In the genomic region with DNA sequence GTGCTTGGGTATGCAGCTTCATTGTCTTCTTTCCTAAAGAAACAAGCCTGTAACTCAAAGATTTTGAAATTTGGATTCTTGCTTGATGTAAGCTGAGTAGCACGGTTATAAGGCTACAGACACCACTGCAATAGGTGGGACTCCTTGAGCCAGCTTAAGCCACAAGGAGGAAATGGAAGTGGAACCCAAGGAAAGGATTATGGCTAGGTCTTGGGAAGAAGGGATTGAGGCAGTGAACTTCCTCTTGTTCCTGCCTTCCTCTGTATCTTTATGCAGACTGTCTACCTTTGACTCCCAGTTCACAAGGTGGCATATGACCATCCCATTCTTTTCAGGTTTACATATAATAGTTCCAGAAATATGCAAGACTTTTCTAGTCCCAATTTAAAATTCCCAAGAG, we compare ENCODE assay signal across 21 cellular contexts.
DNase-seq lines count a peak whose midpoint lies in the region; ATAC-seq and TF ChIP-seq lines count a peak whose summit lies in the region.
"Had no signal": no experiment of that assay in that cellular context is flagged by ENCODE, and none has a peak within 500 bp of the region (broad histone marks: within the 10 kb centered on the region; RNA-seq: fewer than 3 reads in every experiment).

No MANE protein-coding gene starts in this region.

- ATAC-seq in GM23338 (peak; percentile 5; the same call in 1 of the 3 replicates), WTC11 (no peak), HG02759 (IDR thresholded peaks at IDR 0.05; ENCODE audit: unreplicated experiment) (no peak)
- ATAC-seq: CD8-positive, alpha-beta T cell; HCT116 had no signal

- H3K36me3 ChIP-seq in GM23338 (ENCODE audit: insufficient read depth): peaks cover 45% of the 10 kb centered on the region; the same call in 1 of the 2 replicates
- peaks cover 57% of the 10 kb centered on the region for H3K36me3 ChIP-seq in HUES6 (ENCODE audit: control insufficient read depth, insufficient read depth, low read length)
- H3K36me3 ChIP-seq in iPS-20b (ENCODE audit: insufficient read depth, low read depth, low read length): peaks cover 59% of the 10 kb centered on the region
- H3K36me3 ChIP-seq: BLaER1 had no signal

- peaks cover 96% of the 10 kb centered on the region for H3K36me3 Mint-ChIP-seq in GM23338 (ENCODE audit: low read depth)
- H3K36me3 Mint-ChIP-seq in WTC11: peaks cover 67% of the 10 kb centered on the region

- H3F3A ChIP-seq in GM23338 (replicated peaks; ENCODE audit: low read depth): peaks cover 39% of the 10 kb centered on the region

- H4K20me1 ChIP-seq in GM23338 (replicated peaks; ENCODE audit: insufficient read depth): peaks cover 43% of the 10 kb centered on the region
- H4K20me1 ChIP-seq: BLaER1 had no signal

- H3K9me2 ChIP-seq in GM23338 (ENCODE audit: insufficient read depth): no peaks in the 10 kb centered on the region

- peaks cover 43% of the 10 kb centered on the region for H3K4me1 ChIP-seq in GM23338 (ENCODE audit: insufficient read depth)
- peaks cover 32% of the 10 kb centered on the region for H3K4me1 ChIP-seq in HUES6 (ENCODE audit: control insufficient read depth, insufficient read depth, low read length)
- peaks cover 10% of the 10 kb centered on the region for H3K4me1 ChIP-seq in iPS-20b (ENCODE audit: insufficient read depth, low read length)
- H3K4me1 ChIP-seq: Caco-2 had no signal

- H3K27me3 Mint-ChIP-seq in GM23338 (ENCODE audit: insufficient read depth, low read depth, poor library complexity) (peaks cover 62% of the 10 kb centered on the region), WTC11 (ENCODE audit: low read depth) (peaks cover 9% of the 10 kb centered on the region)
- H3K27me3 Mint-ChIP-seq: B cell; CD4-positive, CD25-positive, alpha-beta regulatory T cell had no signal

- peak overlapping the region; percentile 97 for H3K4me3 ChIP-seq in GM23338
- no peak overlapping the region for H3K4me3 ChIP-seq in HUES6 (ENCODE audit: low read depth, low read length)
- 0 out of 2 replicates have a peak overlapping the region, but pooled peaks have one; percentile 57 for H3K4me3 ChIP-seq in iPS-20b (ENCODE audit: low read length)
- H3K4me3 ChIP-seq in coronary artery: no peak overlapping the region
- H3K4me3 ChIP-seq: BLaER1 had no signal

- H3K4me3 Mint-ChIP-seq in GM23338 (peak overlapping the region; percentile 76), WTC11 (peak overlapping the region; percentile 99)
- H3K4me3 Mint-ChIP-seq: B cell; CD4-positive, CD25-positive, alpha-beta regulatory T cell; CD8-positive, alpha-beta T cell had no signal

- POLR2A ChIA-PET in WTC11 (lab: Charles Lee): interaction anchor here (0.9 to 2.7 kb wide), 3 partner anchors 10 to 92 kb away, joined by 6 to 13 read pairs (median 6); no protein-coding TSS in a partner anchor

- H3K27ac ChIP-seq in GM23338 (ENCODE audit: low read depth): peak overlapping the region; percentile 91
- peak overlapping the region; percentile 56 for H3K27ac ChIP-seq in HUES6 (ENCODE audit: low read depth, low read length)
- no peak overlapping the region for H3K27ac ChIP-seq in iPS-20b (ENCODE audit: low read length)
- no peak overlapping the region for H3K27ac ChIP-seq in coronary artery
- H3K27ac ChIP-seq: 22Rv1, BLaER1, C4-2B had no signal

- H3K9ac ChIP-seq in HUES6 (ENCODE audit: low read length) (peak overlapping the region; percentile 27), iPS-20b (ENCODE audit: low read depth, low read length) (no peak overlapping the region)
- H3K9ac ChIP-seq: BLaER1 had no signal

- peaks cover 77% of the 10 kb centered on the region for H3K4me1 Mint-ChIP-seq in GM23338
- peaks cover 72% of the 10 kb centered on the region for H3K4me1 Mint-ChIP-seq in WTC11
- H3K4me1 Mint-ChIP-seq: CD4-positive, CD25-positive, alpha-beta regulatory T cell had no signal

- H3K4me2 ChIP-seq in GM23338: peak overlapping the region; percentile 88
- H3K4me2 ChIP-seq: BLaER1 had no signal

- H3K27me3 ChIP-seq in GM23338 (ENCODE audit: insufficient read depth) (no peaks in the 10 kb centered on the region), HUES6 (ENCODE audit: control insufficient read depth, insufficient read depth, low read length) (no peaks in the 10 kb centered on the region), iPS-20b (ENCODE audit: insufficient read depth, low read length) (no peaks in the 10 kb centered on the region)
- H3K27me3 ChIP-seq: BLaER1 had no signal

- peaks cover 36% of the 10 kb centered on the region for H3K79me2 ChIP-seq in GM23338 (replicated peaks; ENCODE audit: insufficient read depth)

- CTCF ChIA-PET in WTC11 (lab: Charles Lee): interaction anchor here (1.6 to 2.3 kb wide), 3 partner anchors 38 to 89 kb away, joined by 3 to 8 read pairs (median 7); no protein-coding TSS in a partner anchor

- TF ChIP-seq CTCF in GM23338 (conservative IDR thresholded peaks at IDR 0.05; ENCODE audit: low read depth in 2 of 2) (no peak), WTC11 (IDR thresholded peaks at IDR 0.05) (no peak), coronary artery (IDR thresholded peaks at IDR 0.05) (no peak)

- H2AFZ ChIP-seq in GM23338: no peak overlapping the region

- H3K9me3 Mint-ChIP-seq in GM23338 (peaks cover 11% of the 10 kb centered on the region), WTC11 (no peaks in the 10 kb centered on the region)
- H3K9me3 Mint-ChIP-seq: CD8-positive, alpha-beta T cell had no signal

- H3K9me3 ChIP-seq in HUES6 (ENCODE audit: control insufficient read depth, insufficient read depth, low read depth, low read length) (no peaks in the 10 kb centered on the region), iPS-20b (ENCODE audit: insufficient read depth, low read depth, low read length) (no peaks in the 10 kb centered on the region)
- H3K9me3 ChIP-seq: BLaER1, Caco-2 had no signal

- DNase-seq in GM23338 (ENCODE audit: low spot score): no peak
- no peak for DNase-seq in WTC11 (ENCODE audit: low spot score)
- DNase-seq in DMS79 treated with DMSO at 0.1 percent for 48 hours (lab: John Stamatoyannopoulos, UW): no peak
- no peak for DNase-seq in GDM1 (lab: John Stamatoyannopoulos, UW)
- DNase-seq in coronary artery (ENCODE audit: low spot score): no peak
- DNase-seq: Caco-2; CD4-positive, CD25-positive, alpha-beta regulatory T cell; CD8-positive, alpha-beta T cell; DMS153; EL; GF-D8; GOT3; H7 had no signal

- H3K27ac Mint-ChIP-seq in GM23338: peak overlapping the region; percentile 92
- H3K27ac Mint-ChIP-seq in WTC11: peak overlapping the region; percentile 98
- H3K27ac Mint-ChIP-seq: B cell; CD4-positive, CD25-positive, alpha-beta regulatory T cell; CD8-positive, alpha-beta T cell had no signal

TF ChIP-seq in WTC11, 78 proteins besides CTCF, POLR2A, EP300 and RAD21 (continues in another document):
- no peak for TF ChIP-seq GRHL2 (CRISPR knock-in tag; IDR thresholded peaks at IDR 0.05; ENCODE audit: insufficient replicate concordance, severe bottlenecking)
- TF ChIP-seq, protein P1, sequence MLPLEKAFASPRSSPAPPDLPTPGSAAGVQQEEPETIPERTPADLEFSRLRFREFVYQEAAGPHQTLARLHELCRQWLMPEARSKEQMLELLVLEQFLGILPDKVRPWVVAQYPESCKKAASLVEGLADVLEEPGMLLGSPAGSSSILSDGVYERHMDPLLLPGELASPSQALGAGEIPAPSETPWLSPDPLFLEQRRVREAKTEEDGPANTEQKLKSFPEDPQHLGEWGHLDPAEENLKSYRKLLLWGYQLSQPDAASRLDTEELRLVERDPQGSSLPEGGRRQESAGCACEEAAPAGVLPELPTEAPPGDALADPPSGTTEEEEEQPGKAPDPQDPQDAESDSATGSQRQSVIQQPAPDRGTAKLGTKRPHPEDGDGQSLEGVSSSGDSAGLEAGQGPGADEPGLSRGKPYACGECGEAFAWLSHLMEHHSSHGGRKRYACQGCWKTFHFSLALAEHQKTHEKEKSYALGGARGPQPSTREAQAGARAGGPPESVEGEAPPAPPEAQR (CRISPR knock-in tag; IDR thresholded peaks at IDR 0.05): no peak
- TF ChIP-seq, protein P2, sequence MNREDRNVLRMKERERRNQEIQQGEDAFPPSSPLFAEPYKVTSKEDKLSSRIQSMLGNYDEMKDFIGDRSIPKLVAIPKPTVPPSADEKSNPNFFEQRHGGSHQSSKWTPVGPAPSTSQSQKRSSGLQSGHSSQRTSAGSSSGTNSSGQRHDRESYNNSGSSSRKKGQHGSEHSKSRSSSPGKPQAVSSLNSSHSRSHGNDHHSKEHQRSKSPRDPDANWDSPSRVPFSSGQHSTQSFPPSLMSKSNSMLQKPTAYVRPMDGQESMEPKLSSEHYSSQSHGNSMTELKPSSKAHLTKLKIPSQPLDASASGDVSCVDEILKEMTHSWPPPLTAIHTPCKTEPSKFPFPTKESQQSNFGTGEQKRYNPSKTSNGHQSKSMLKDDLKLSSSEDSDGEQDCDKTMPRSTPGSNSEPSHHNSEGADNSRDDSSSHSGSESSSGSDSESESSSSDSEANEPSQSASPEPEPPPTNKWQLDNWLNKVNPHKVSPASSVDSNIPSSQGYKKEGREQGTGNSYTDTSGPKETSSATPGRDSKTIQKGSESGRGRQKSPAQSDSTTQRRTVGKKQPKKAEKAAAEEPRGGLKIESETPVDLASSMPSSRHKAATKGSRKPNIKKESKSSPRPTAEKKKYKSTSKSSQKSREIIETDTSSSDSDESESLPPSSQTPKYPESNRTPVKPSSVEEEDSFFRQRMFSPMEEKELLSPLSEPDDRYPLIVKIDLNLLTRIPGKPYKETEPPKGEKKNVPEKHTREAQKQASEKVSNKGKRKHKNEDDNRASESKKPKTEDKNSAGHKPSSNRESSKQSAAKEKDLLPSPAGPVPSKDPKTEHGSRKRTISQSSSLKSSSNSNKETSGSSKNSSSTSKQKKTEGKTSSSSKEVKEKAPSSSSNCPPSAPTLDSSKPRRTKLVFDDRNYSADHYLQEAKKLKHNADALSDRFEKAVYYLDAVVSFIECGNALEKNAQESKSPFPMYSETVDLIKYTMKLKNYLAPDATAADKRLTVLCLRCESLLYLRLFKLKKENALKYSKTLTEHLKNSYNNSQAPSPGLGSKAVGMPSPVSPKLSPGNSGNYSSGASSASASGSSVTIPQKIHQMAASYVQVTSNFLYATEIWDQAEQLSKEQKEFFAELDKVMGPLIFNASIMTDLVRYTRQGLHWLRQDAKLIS (CRISPR knock-in tag; IDR thresholded peaks at IDR 0.05; ENCODE audit: borderline replicate concordance): no peak
- TF ChIP-seq, protein P3, sequence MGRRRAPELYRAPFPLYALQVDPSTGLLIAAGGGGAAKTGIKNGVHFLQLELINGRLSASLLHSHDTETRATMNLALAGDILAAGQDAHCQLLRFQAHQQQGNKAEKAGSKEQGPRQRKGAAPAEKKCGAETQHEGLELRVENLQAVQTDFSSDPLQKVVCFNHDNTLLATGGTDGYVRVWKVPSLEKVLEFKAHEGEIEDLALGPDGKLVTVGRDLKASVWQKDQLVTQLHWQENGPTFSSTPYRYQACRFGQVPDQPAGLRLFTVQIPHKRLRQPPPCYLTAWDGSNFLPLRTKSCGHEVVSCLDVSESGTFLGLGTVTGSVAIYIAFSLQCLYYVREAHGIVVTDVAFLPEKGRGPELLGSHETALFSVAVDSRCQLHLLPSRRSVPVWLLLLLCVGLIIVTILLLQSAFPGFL (CRISPR knock-in tag; IDR thresholded peaks at IDR 0.05; ENCODE audit: borderline replicate concordance): no peak
- no peak for TF ChIP-seq TCF7 (CRISPR knock-in tag; IDR thresholded peaks at IDR 0.05; ENCODE audit: low read depth)

Comparison
In these comparisons a context has a peak if more than half of its experiments do, and no peak if none do; other contexts are left out.
1. H3K27ac ChIP-seq: peak in GM23338 (single experiment) and HUES6 (single experiment); none in iPS-20b (single experiment) and coronary artery (0 of 2).
2. H3K4me3 ChIP-seq: peak in GM23338 (single experiment) and iPS-20b (single experiment); none in HUES6 (single experiment) and coronary artery (single experiment).